10 cellular contexts compared by ENCODE assay signal in genomic region chr4:26206339-26206738, GRCh38.
DNase-seq lines count a peak whose midpoint lies in the region; ATAC-seq, FAIRE-seq and TF ChIP-seq lines count a peak whose summit lies in the region.
"Had no signal": no experiment of that assay in that cellular context is flagged by ENCODE, and none has a peak within 500 bp of the region (broad histone marks: within the 10 kb centered on the region; RNA-seq: fewer than 3 reads in every experiment).

No MANE protein-coding gene starts in this region.

- H3K4me1 Mint-ChIP-seq in chondrocyte (ENCODE audit: low read depth), result peaks cover 24% of the 10 kb centered on the region

- ATAC-seq in GM19023 (IDR thresholded peaks at IDR 0.05; ENCODE audit: unreplicated experiment), result no peak

- peaks cover 3% of the 10 kb centered on the region for H3K36me3 Mint-ChIP-seq in chondrocyte (ENCODE audit: low read depth)
- H3K36me3 Mint-ChIP-seq: memory B cell had no signal

- no peak for TF ChIP-seq POLR2A in GM12891 (IDR thresholded peaks at IDR 0.05; ENCODE audit: low read depth, low read length)

- no peak overlapping the region for H3K27ac ChIP-seq in kidney (ENCODE audit: low read depth in 2 of 2, low read length in 2 of 2)
- peak overlapping the region; percentile 99 for H3K27ac ChIP-seq in temporal lobe (ENCODE audit: low read depth, low read length)
- H3K27ac ChIP-seq: spleen had no signal

- no peaks in the 10 kb centered on the region for H3K27me3 ChIP-seq in MG63

- FAIRE-seq in kidney (lab: Jason Lieb, UNC) (peak; percentile 32), GM12891 (lab: Jason Lieb, UNC) (no peak)

- DNase-seq in MG63 (peak; percentile 78), chondrocyte (ENCODE audit: low spot score) (no peak), kidney (no peak), kidney tubule cell (ENCODE audit: low spot score) (no peak), GM12891 (ENCODE audit: insufficient read length, low spot score) (no peak)
- DNase-seq: DMS79, spleen had no signal

- no peaks in the 10 kb centered on the region for H3K9me3 Mint-ChIP-seq in chondrocyte (ENCODE audit: low read depth)
- H3K9me3 Mint-ChIP-seq: memory B cell had no signal

- TF ChIP-seq CTCF in chondrocyte (IDR thresholded peaks at IDR 0.05) (no peak), kidney (IDR thresholded peaks at IDR 0.05; ENCODE audit: borderline replicate concordance, extremely low read depth, insufficient read depth) (no peak)

- intact Hi-C loops in kidney (cut with DNase I), result no loop called here

- peaks cover 45% of the 10 kb centered on the region for H3K27me3 Mint-ChIP-seq in chondrocyte (ENCODE audit: low read depth)

- H3K27ac Mint-ChIP-seq in chondrocyte (ENCODE audit: unreplicated experiment), result peak overlapping the region; percentile 87
- H3K27ac Mint-ChIP-seq: memory B cell had no signal

- no peaks in the 10 kb centered on the region for H3K9me3 ChIP-seq in MG63
- no peaks in the 10 kb centered on the region for H3K9me3 ChIP-seq in kidney (ENCODE audit: control insufficient read depth in 1 of 2, low read length in 2 of 2)
- H3K9me3 ChIP-seq: spleen had no signal

- H3K4me3 ChIP-seq in MG63 (no peak overlapping the region), kidney (ENCODE audit: low read length in 2 of 2) (no peak overlapping the region)
- H3K4me3 ChIP-seq: spleen had no signal

- H3K9ac ChIP-seq in kidney (ENCODE audit: low read length in 2 of 2), result no peak overlapping the region

- H3K4me1 ChIP-seq in kidney (ENCODE audit: control insufficient read depth in 1 of 2, insufficient read depth in 1 of 2, low read depth in 1 of 2, low read length in 2 of 2), result peaks cover 6 to 17% of the 10 kb centered on the region in 2 donors

- no peaks in the 10 kb centered on the region for H3K36me3 ChIP-seq in MG63
- H3K36me3 ChIP-seq in kidney (ENCODE audit: control insufficient read depth in 1 of 2, insufficient read depth in 2 of 2, low read length in 2 of 2), result no peaks in the 10 kb centered on the region
- H3K36me3 ChIP-seq: spleen had no signal

- H3K4me3 Mint-ChIP-seq in chondrocyte (ENCODE audit: unreplicated experiment), result no peak overlapping the region
- H3K4me3 Mint-ChIP-seq: memory B cell had no signal

TF ChIP-seq in GM12891, 5 proteins besides CTCF, POLR2A, EP300 and RAD21:
- TF ChIP-seq POLR2AphosphoS5 (IDR thresholded peaks at IDR 0.05; ENCODE audit: low read depth, low read length), result no peak
- no peak for TF ChIP-seq PAX5 (IDR thresholded peaks at IDR 0.05; ENCODE audit: insufficient read depth, low read length, severe bottlenecking)
- no peak for TF ChIP-seq SPI1 (IDR thresholded peaks at IDR 0.05; ENCODE audit: low read depth, low read length)
- TF ChIP-seq POU2F2 (IDR thresholded peaks at IDR 0.05; ENCODE audit: low read depth, low read length), result no peak
- TF ChIP-seq TAF1 (IDR thresholded peaks at IDR 0.05; ENCODE audit: low read depth, low read length), result no peak
